8 cellular contexts compared by ENCODE assay signal in genomic region chr4:4859799-4860380, GRCh38. TPM values are rescaled to one million over a fixed set of nuclear protein-coding genes. Genes with fewer than 3 reads are reported as not detected.
DNase-seq lines count a peak whose midpoint lies in the region; ATAC-seq, FAIRE-seq and TF ChIP-seq lines count a peak whose summit lies in the region.

No MANE protein-coding gene starts in this region.

- no peak overlapping the region for H2BK120ac ChIP-seq in H1 (replicated peaks; ENCODE audit: low read depth, low read length)

- no peak for TF ChIP-seq RAD21 in Ishikawa (IDR thresholded peaks at IDR 0.05; ENCODE audit: low read depth)
- no peak for TF ChIP-seq RAD21 in H1 (IDR thresholded peaks at IDR 0.05 in 1 of 2, conservative IDR thresholded peaks at IDR 0.05 in 1 of 2; ENCODE audit: low read depth in 2 of 2, low read length in 2 of 2)

- no peak overlapping the region for H2BK20ac ChIP-seq in H1 (ENCODE audit: low read length)

- no peak for FAIRE-seq in H1 (lab: Jason Lieb, UNC)

- H3K9me3 Mint-ChIP-seq in CD4-positive, alpha-beta T cell = no peaks in the 10 kb centered on the region
- no peaks in the 10 kb centered on the region for H3K9me3 Mint-ChIP-seq in nephron progenitor cell

- H3K27me3 ChIP-seq in CD4-positive, alpha-beta T cell (ENCODE audit: control insufficient read depth, insufficient read depth, low read length) = peaks cover 90% of the 10 kb centered on the region
- H3K27me3 ChIP-seq in H1 (replicated peaks in 1 of 4; ENCODE audit: control insufficient read depth in 3 of 4, extremely low read depth in 1 of 4, insufficient read depth in 3 of 4, low read length in 3 of 4) = peaks cover 93 to 98% (median 95%) of the 10 kb centered on the region in 4 experiments

- no peak overlapping the region for H3K56ac ChIP-seq in H1 (replicated peaks; ENCODE audit: insufficient read length, low read depth, low read length)

- H3K4me3 ChIP-seq in H1 (ENCODE audit: extremely low read depth in 1 of 4, insufficient read depth in 2 of 4, low read depth in 3 of 4, low read length in 4 of 4) = peak overlapping the region in 3 of 4 experiments; percentile 9 to 57 (median 19); a peak in 4 of 8 replicates

- POLR2A ChIA-PET in CD4-positive, alpha-beta T cell (lab: Charles Lee) = no interaction called here
- POLR2A ChIA-PET in H1 (lab: Charles Lee; ENCODE audit: partially characterized antibody) = interaction anchor here (0.9 to 2.0 kb wide), 2 partner anchors 12 to 24 kb away, joined by 3 to 8 read pairs; no protein-coding TSS in a partner anchor

- DNase-seq in CD4-positive, alpha-beta T cell = no peak
- DNase-seq in H1 (ENCODE audit: low read depth in 1 of 2, low spot score in 2 of 2) (no peak), nephron progenitor cell (no peak), erythroblast (lab: John Stamatoyannopoulos, UW) (no peak), HCEC 1CT (no peak), pons (ENCODE audit: low spot score) (no peak)

- no peak overlapping the region for H2AK5ac ChIP-seq in H1 (ENCODE audit: low read depth, low read length)

- no peak for TF ChIP-seq EP300 in Ishikawa (IDR thresholded peaks at IDR 0.05; ENCODE audit: borderline replicate concordance)
- no peak for TF ChIP-seq EP300 in H1 (IDR thresholded peaks at IDR 0.05; ENCODE audit: borderline replicate concordance in 1 of 2, low read depth in 2 of 2, low read length in 2 of 2)

- H3K23me2 ChIP-seq in H1 (ENCODE audit: low read depth, low read length) = peaks cover 4% of the 10 kb centered on the region; the same call in 1 of the 2 replicates

- H3K36me3 Mint-ChIP-seq in CD4-positive, alpha-beta T cell (ENCODE audit: low read depth) = no peaks in the 10 kb centered on the region
- H3K36me3 Mint-ChIP-seq in nephron progenitor cell (ENCODE audit: low read depth) = peaks cover 15% of the 10 kb centered on the region

- H2BK12ac ChIP-seq in H1 (ENCODE audit: low read depth, low read length) = no peak overlapping the region

- H3K4me1 ChIP-seq in H1 (replicated peaks in 1 of 4; ENCODE audit: control insufficient read depth in 3 of 4, insufficient read depth in 4 of 4, low read length in 3 of 4) = peaks cover 0 to 24% (median 6%) of the 10 kb centered on the region in 4 experiments; a peak in 6 of 7 replicates

- peaks cover 45% of the 10 kb centered on the region for H3K4me1 Mint-ChIP-seq in CD4-positive, alpha-beta T cell (ENCODE audit: low read depth)
- peaks cover 85% of the 10 kb centered on the region for H3K4me1 Mint-ChIP-seq in nephron progenitor cell

- peaks cover 88% of the 10 kb centered on the region for H3K27me3 Mint-ChIP-seq in CD4-positive, alpha-beta T cell
- peaks cover 55% of the 10 kb centered on the region for H3K27me3 Mint-ChIP-seq in nephron progenitor cell (ENCODE audit: low read depth, poor library complexity)

- no peak overlapping the region for H4K91ac ChIP-seq in H1 (replicated peaks; ENCODE audit: insufficient read length, low read length)

- peak; percentile 17 for ATAC-seq in CD4-positive, alpha-beta T cell (ENCODE audit: poor library complexity)
- peak; percentile 32 for ATAC-seq in GM21515 (IDR thresholded peaks at IDR 0.05; ENCODE audit: unreplicated experiment)

- H3K4me2 ChIP-seq in H1 (ENCODE audit: insufficient read depth in 1 of 2, low read depth in 2 of 2, low read length in 2 of 2) = peak overlapping the region; percentile 44 to 76

- H3K27ac Mint-ChIP-seq in CD4-positive, alpha-beta T cell = no peak overlapping the region
- no peak overlapping the region for H3K27ac Mint-ChIP-seq in nephron progenitor cell

- no peaks in the 10 kb centered on the region for H3K9me3 ChIP-seq in CD4-positive, alpha-beta T cell (ENCODE audit: control insufficient read depth, low read length)
- no peaks in the 10 kb centered on the region for H3K9me3 ChIP-seq in H1 (ENCODE audit: insufficient read depth in 2 of 2, low read depth in 1 of 2, low read length in 1 of 2)

- H3K36me3 ChIP-seq in H1 (ENCODE audit: control insufficient read depth in 2 of 4, insufficient read depth in 4 of 4, low read length in 3 of 4) = peaks cover 0 to 5% (median 0%) of the 10 kb centered on the region in 4 experiments; a peak in 1 of 8 replicates

- no peak overlapping the region for H2BK15ac ChIP-seq in H1 (ENCODE audit: low read length)

- no peaks in the 10 kb centered on the region for H3K79me1 ChIP-seq in H1 (ENCODE audit: low read depth, low read length)

- H3K9ac ChIP-seq in H1 (replicated peaks in 1 of 4; ENCODE audit: extremely low read depth in 1 of 4, low read depth in 3 of 4, low read length in 3 of 4) = no peak overlapping the region

- TF ChIP-seq POLR2A in H1 (IDR thresholded peaks at IDR 0.05; ENCODE audit: control extremely low read depth in 1 of 2, low read depth in 2 of 2, low read length in 2 of 2) (no peak), erythroblast (IDR thresholded peaks at IDR 0.05; ENCODE audit: low read length) (no peak)

- intact Hi-C loops in CD4-positive, alpha-beta T cell (cut with DNase I, micrococcal nuclease) = no loop called here

- no peak overlapping the region for H2AFZ ChIP-seq in H1 (ENCODE audit: low read length)

- peak overlapping the region; percentile 7; the same call in 1 of the 2 replicates for H4K8ac ChIP-seq in H1 (ENCODE audit: extremely low read depth, insufficient read depth, low read length)

- CTCF ChIA-PET in CD4-positive, alpha-beta T cell (lab: Charles Lee) = no interaction called here
- CTCF ChIA-PET in H1 (lab: Charles Lee; ENCODE audit: partially characterized antibody) = interaction anchor here (0.6 to 1.6 kb wide), 3 partner anchors 13 to 351 kb away, joined by 3 to 6 read pairs (median 4); no protein-coding TSS in a partner anchor

- no peak overlapping the region for H4K5ac ChIP-seq in H1 (ENCODE audit: insufficient read length, low read depth, low read length)

- no peak overlapping the region for H3K4me3 Mint-ChIP-seq in CD4-positive, alpha-beta T cell
- peak overlapping the region; percentile 97 for H3K4me3 Mint-ChIP-seq in nephron progenitor cell

- no peak overlapping the region for H3K14ac ChIP-seq in H1 (ENCODE audit: insufficient read length)

- no peak overlapping the region for H3K27ac ChIP-seq in CD4-positive, alpha-beta T cell (ENCODE audit: low read depth, low read length)
- H3K27ac ChIP-seq in H1 (ENCODE audit: low read depth, low read length) = no peak overlapping the region

- no peak overlapping the region for H3K23ac ChIP-seq in H1 (ENCODE audit: insufficient read length)

- H2BK5ac ChIP-seq in H1 (ENCODE audit: low read depth, low read length) = no peak overlapping the region

- TF ChIP-seq CTCF in CD4-positive, alpha-beta T cell (IDR thresholded peaks at IDR 0.05) = no peak
- TF ChIP-seq CTCF in H1 (IDR thresholded peaks at IDR 0.05; ENCODE audit: control extremely low read depth in 1 of 3, insufficient read depth in 1 of 3, low read depth in 1 of 3, low read length in 3 of 3) (no peak), nephron progenitor cell (IDR thresholded peaks at IDR 0.05) (no peak)

- H3K18ac ChIP-seq in H1 (ENCODE audit: extremely low read depth, low read length) = no peak overlapping the region

- H4K20me1 ChIP-seq in H1 (replicated peaks in 1 of 2; ENCODE audit: control insufficient read depth in 1 of 2, insufficient read depth in 2 of 2, low read length in 2 of 2) = peaks cover 49 to 56% of the 10 kb centered on the region in 2 experiments

- WGBS in H1 (ENCODE audit: extremely low coverage in 1 of 2, insufficient coverage in 1 of 2, insufficient read length in 1 of 2, insufficient replicate concordance in 2 of 2, low coverage in 1 of 2, low lambda C conversion rate in 2 of 2, missing lambda C conversion rate in 1 of 2), 2 experiments = 1% methylated on average over 20 of the region's 65 CpGs; no CpG with 5 or more reads in 1 of the 2 experiments

- H3K4ac ChIP-seq in H1 (replicated peaks; ENCODE audit: insufficient read length, low read depth, low read length) = no peak overlapping the region

- no peaks in the 10 kb centered on the region for H3K79me2 ChIP-seq in H1 (ENCODE audit: control insufficient read depth in 1 of 2, insufficient read depth in 2 of 2, low read length in 2 of 2)

TF ChIP-seq in Ishikawa, 13 proteins besides CTCF, POLR2A, EP300 and RAD21:
- TF ChIP-seq USF1 (IDR thresholded peaks at IDR 0.05) (no peak), YY1 (IDR thresholded peaks at IDR 0.05; ENCODE audit: low read depth) (peak; percentile 45; the same call in 1 of the 2 replicates)

TF ChIP-seq in H1, 55 proteins besides CTCF, POLR2A, EP300 and RAD21:
- TF ChIP-seq BRCA1 (IDR thresholded peaks at IDR 0.05; ENCODE audit: low read depth, low read length) = no peak
- no peak for TF ChIP-seq GABPA (IDR thresholded peaks at IDR 0.05; ENCODE audit: borderline replicate concordance, insufficient read depth, low read length)
- peak; percentile 75 for TF ChIP-seq KDM4A (IDR thresholded peaks at IDR 0.05; ENCODE audit: low read depth, low read length, severe bottlenecking)
- no peak for TF ChIP-seq POLR2AphosphoS5 (IDR thresholded peaks at IDR 0.05; ENCODE audit: low read depth, low read length)
- peak; percentile 3; the same call in 1 of the 2 replicates for TF ChIP-seq SUZ12 (IDR thresholded peaks at IDR 0.05; ENCODE audit: low read length)
- no peak for TF ChIP-seq TAF1 (IDR thresholded peaks at IDR 0.05; ENCODE audit: low read depth, low read length)
TF ChIP-seq in H1: peak in this region for 2.

RNA-seq across cellular contexts. Expression of gene MSX1, which starts 0.4 kb away (rescaled TPM):
- not detected for total RNA-seq in CD4-positive, alpha-beta T cell
- not detected in 2 replicates for total RNA-seq in H1 (2021; fragmentation: NEBNext Ultra II Directional; extraction: Animal tissue kit (Norgen Biotek cat#: 25700))
- 0.47 and 0.75 TPM in 2 replicates for polyA plus RNA-seq in H1 (2011; rRNA removed)
- polyA plus RNA-seq in H1 (2011; cell fraction: cytosol; rRNA removed) = 0.34 TPM
- polyA plus RNA-seq in H1 (2011; cell fraction: nucleus; rRNA removed) = 2.0 TPM
- polyA plus RNA-seq in H1 (2012, experiment 1 of 2) = 0.23 to 0.44 TPM (median 0.34 TPM) in 4 replicates
- 0.55 TPM for polyA plus RNA-seq in H1 (2012, experiment 2 of 2)
- 0.24 TPM for polyA plus RNA-seq in H1 (2013, experiment 1 of 2)
- 0.26 TPM for polyA plus RNA-seq in H1 (2013, experiment 2 of 2)
- not detected in 2 replicates for polyA minus RNA-seq in H1 (2011; rRNA and poly(A)+ RNA removed)
- polyA minus RNA-seq in H1 (2011; cell fraction: cytosol; rRNA and poly(A)+ RNA removed) = not detected
- polyA minus RNA-seq in H1 (2011; cell fraction: nucleus; rRNA and poly(A)+ RNA removed) = 0.30 TPM
